ENCODE assay signal across 37 cellular contexts in genomic region chr1:14629363-14629762, GRCh38.
"Had no signal": no experiment of that assay in that cellular context is flagged by ENCODE, and none has a peak within 500 bp of the region (broad histone marks: within the 10 kb centered on the region; RNA-seq: fewer than 3 reads in every experiment).

No MANE protein-coding gene starts in this region.

- H3K4me1 ChIP-seq: adrenal gland, body of pancreas had no signal

- H3K9me3 ChIP-seq: adrenal gland, body of pancreas had no signal

- H3K9me3 Mint-ChIP-seq: activated B cell treated with CpG ODN at 0.5 μM for 24 hours; activated CD4-positive, alpha-beta memory T cell treated with anti-CD3 and anti-CD28 coated beads for 36 hours; activated CD4-positive, alpha-beta T cell treated with anti-CD3 and anti-CD28 coated beads, Interleukin-2, amount 10 ng/mL, durations not matched to agents 24 days and 14 days; activated CD8-positive, alpha-beta T cell treated with anti-CD3 and anti-CD28 coated beads for 36 hours; activated naive CD4-positive, alpha-beta T cell treated with anti-CD3 and anti-CD28 coated beads for 36 hours; activated naive CD4-positive, alpha-beta T cell treated with anti-CD3 and anti-CD28 coated beads, Interleukin-2, amount 50 U/mL, for 72 hours; activated naive CD8-positive, alpha-beta T cell treated with anti-CD3 and anti-CD28 coated beads for 36 hours; activated T-cell treated with anti-CD3 and anti-CD28 coated beads, Interleukin-2, amount 50 U/mL, for 4 hours; activated T-cell treated with anti-CD3 and anti-CD28 coated beads, Interleukin-2, amount 50 U/mL, for 72 hours; activated T-helper 1 cell treated with anti-CD3 and anti-CD28 coated beads, Interleukin-12 subunit alpha, Interleukin-12 subunit beta, Interleukin-2, Interleukin-4 antibody, amounts not matched to agents 30 ng/mL and 10 ng/mL and 1 ng/mL, durations not matched to agents 14 hours and 24 hours and 36 hours; activated T-helper 17 cell treated with anti-CD3 and anti-CD28 coated beads, Interleukin-2, amount 50 U/mL, for 72 hours; central memory CD8-positive, alpha-beta T cell; T-helper 2 cell treated with Interferon-gamma antibody and Interleukin-4, amounts not matched to agents 5 μg/mL and 100 μg/mL, for 36 hours had no signal

- H3K27me3 ChIP-seq: adrenal gland, body of pancreas, brain microvascular endothelial cell, cardiac muscle cell had no signal

- H3K4me3 Mint-ChIP-seq: activated B cell treated with CpG ODN at 0.5 μM for 24 hours; activated CD4-positive, alpha-beta memory T cell treated with anti-CD3 and anti-CD28 coated beads for 36 hours; activated CD4-positive, alpha-beta T cell treated with anti-CD3 and anti-CD28 coated beads, Interleukin-2, amount 10 ng/mL, durations not matched to agents 24 days and 14 days; activated CD8-positive, alpha-beta T cell treated with anti-CD3 and anti-CD28 coated beads for 36 hours; activated naive CD4-positive, alpha-beta T cell treated with anti-CD3 and anti-CD28 coated beads for 36 hours; activated naive CD8-positive, alpha-beta T cell treated with anti-CD3 and anti-CD28 coated beads for 36 hours; activated T-cell treated with anti-CD3 and anti-CD28 coated beads, Interleukin-2, amount 50 U/mL, for 4 hours; activated T-cell treated with anti-CD3 and anti-CD28 coated beads, Interleukin-2, amount 50 U/mL, for 72 hours; activated T-helper 1 cell treated with anti-CD3 and anti-CD28 coated beads, Interleukin-12 subunit alpha, Interleukin-12 subunit beta, Interleukin-2, Interleukin-4 antibody, amounts not matched to agents 30 ng/mL and 10 ng/mL and 1 ng/mL, durations not matched to agents 14 hours and 24 hours and 36 hours; activated T-helper 17 cell treated with anti-CD3 and anti-CD28 coated beads, Interleukin-2, amount 50 U/mL, for 72 hours; central memory CD8-positive, alpha-beta T cell; T-helper 1 cell treated with Interleukin-12 subunit alpha and Interleukin-12 subunit beta and Interleukin-4 antibody, amounts not matched to agents 30 μg/mL and 1 μg/mL, for 36 hours; T-helper 2 cell treated with Interferon-gamma antibody and Interleukin-4, amounts not matched to agents 5 μg/mL and 100 μg/mL, for 36 hours had no signal

- H3K4me1 Mint-ChIP-seq: activated B cell treated with CpG ODN at 0.5 μM for 24 hours; activated CD4-positive, alpha-beta T cell treated with anti-CD3 and anti-CD28 coated beads, Interleukin-2, amount 10 ng/mL, durations not matched to agents 24 days and 14 days; activated naive CD8-positive, alpha-beta T cell treated with anti-CD3 and anti-CD28 coated beads for 36 hours; activated T-helper 17 cell treated with anti-CD3 and anti-CD28 coated beads, Interleukin-2, amount 50 U/mL, for 72 hours; central memory CD8-positive, alpha-beta T cell had no signal

- H3K27me3 Mint-ChIP-seq: activated B cell treated with CpG ODN at 0.5 μM for 24 hours; activated CD4-positive, alpha-beta memory T cell treated with anti-CD3 and anti-CD28 coated beads for 36 hours; activated CD4-positive, alpha-beta T cell treated with anti-CD3 and anti-CD28 coated beads, Interleukin-2, amount 10 ng/mL, durations not matched to agents 24 days and 14 days; activated CD8-positive, alpha-beta T cell treated with anti-CD3 and anti-CD28 coated beads for 36 hours; activated naive CD8-positive, alpha-beta T cell treated with anti-CD3 and anti-CD28 coated beads for 36 hours had no signal

- H3K27ac Mint-ChIP-seq: activated B cell treated with CpG ODN at 0.5 μM for 24 hours; activated CD4-positive, alpha-beta memory T cell treated with anti-CD3 and anti-CD28 coated beads for 36 hours; activated CD4-positive, alpha-beta T cell treated with anti-CD3 and anti-CD28 coated beads, Interleukin-2, amount 10 ng/mL, durations not matched to agents 24 days and 14 days; activated CD8-positive, alpha-beta T cell treated with anti-CD3 and anti-CD28 coated beads for 36 hours; activated naive CD4-positive, alpha-beta T cell treated with anti-CD3 and anti-CD28 coated beads for 36 hours; activated naive CD4-positive, alpha-beta T cell treated with anti-CD3 and anti-CD28 coated beads, Interleukin-2, amount 50 U/mL, for 72 hours; activated naive CD8-positive, alpha-beta T cell treated with anti-CD3 and anti-CD28 coated beads for 36 hours; activated T-cell treated with anti-CD3 and anti-CD28 coated beads, Interleukin-2, amount 50 U/mL, for 72 hours; activated T-helper 1 cell treated with anti-CD3 and anti-CD28 coated beads, Interleukin-12 subunit alpha, Interleukin-12 subunit beta, Interleukin-2, Interleukin-4 antibody, amounts not matched to agents 30 ng/mL and 10 ng/mL and 1 ng/mL, durations not matched to agents 14 hours and 24 hours and 36 hours; activated T-helper 17 cell treated with anti-CD3 and anti-CD28 coated beads, Interleukin-2, amount 50 U/mL, for 72 hours; T-helper 1 cell treated with Interleukin-12 subunit alpha and Interleukin-12 subunit beta and Interleukin-4 antibody, amounts not matched to agents 30 μg/mL and 1 μg/mL, for 36 hours; T-helper 2 cell treated with Interferon-gamma antibody and Interleukin-4, amounts not matched to agents 5 μg/mL and 100 μg/mL, for 36 hours had no signal

- DNase-seq: activated B cell treated with CpG ODN at 0.5 μM for 24 hours; activated CD4-positive, alpha-beta memory T cell treated with anti-CD3 and anti-CD28 coated beads for 36 hours; activated CD4-positive, alpha-beta T cell treated with anti-CD3 and anti-CD28 coated beads for 4 hours; activated CD4-positive, alpha-beta T cell treated with anti-CD3 and anti-CD28 coated beads, Interleukin-2, amount 10 ng/mL, durations not matched to agents 24 days and 14 days; activated CD4-positive, alpha-beta T cell treated with anti-CD3 and anti-CD28 coated beads, Interleukin-2, amount 50 U/mL, for 1 hour; activated CD4-positive, alpha-beta T cell treated with anti-CD3 and anti-CD28 coated beads, Interleukin-2, amount 50 U/mL, for 4 hours; activated CD4-positive, CD25-positive, alpha-beta regulatory T cell treated with anti-CD3 and anti-CD28 coated beads, Interleukin-2, amount 50 U/mL, for 72 hours; activated CD8-positive, alpha-beta memory T cell treated with anti-CD3 and anti-CD28 coated beads, Interleukin-2, amount 50 U/mL, for 4 hours; activated CD8-positive, alpha-beta T cell treated with anti-CD3 and anti-CD28 coated beads for 36 hours; activated effector memory CD4-positive, alpha-beta T cell treated with anti-CD3 and anti-CD28 coated beads, Interleukin-2, amount 50 U/mL, for 16 hours; activated gamma-delta T cell treated with Interleukin-2 at 50 U/mL for 16 hours; activated naive CD4-positive, alpha-beta T cell; activated naive CD4-positive, alpha-beta T cell treated with anti-CD3 and anti-CD28 coated beads for 36 hours; activated naive CD4-positive, alpha-beta T cell treated with anti-CD3 and anti-CD28 coated beads, Interleukin-2, amount 50 U/mL, for 16 hours; activated naive CD8-positive, alpha-beta T cell treated with anti-CD3 and anti-CD28 coated beads for 36 hours; activated T-cell treated with anti-CD3 and anti-CD28 coated beads for 4 hours; activated T-cell treated with anti-CD3 and anti-CD28 coated beads, Interleukin-2, amount 50 U/mL, for 1 hour; activated T-cell treated with anti-CD3 and anti-CD28 coated beads, Interleukin-2, amount 50 U/mL, for 4 hours; activated T-cell treated with anti-CD3 and anti-CD28 coated beads, Interleukin-2, amount 50 U/mL, for 72 hours; adrenal gland; amniotic stem cell; aorta; body of pancreas; brain microvascular endothelial cell; caudate nucleus; cerebellar nuclear complex; T-helper 1 cell; T-helper 2 cell; T-helper 9 cell had no signal

- H3K4me3 ChIP-seq: adrenal gland, body of pancreas, cardiac muscle cell had no signal

- H3K36me3 Mint-ChIP-seq: activated CD4-positive, alpha-beta memory T cell treated with anti-CD3 and anti-CD28 coated beads for 36 hours; activated naive CD4-positive, alpha-beta T cell treated with anti-CD3 and anti-CD28 coated beads, Interleukin-2, amount 50 U/mL, for 72 hours; activated naive CD8-positive, alpha-beta T cell treated with anti-CD3 and anti-CD28 coated beads for 36 hours had no signal

- H3K36me3 ChIP-seq: adrenal gland, brain microvascular endothelial cell, cardiac muscle cell had no signal

- H3K27ac ChIP-seq: adrenal gland, body of pancreas, brain microvascular endothelial cell, cardiac muscle cell, VCaP had no signal

- ATAC-seq: activated CD8-positive, alpha-beta T cell treated with anti-CD3 and anti-CD28 coated beads for 36 hours; activated naive CD4-positive, alpha-beta T cell treated with anti-CD3 and anti-CD28 coated beads, Interleukin-2, amount 50 U/mL, for 72 hours; activated T-cell treated with anti-CD3 and anti-CD28 coated beads, Interleukin-2, amount 50 U/mL, for 4 hours; activated T-cell treated with anti-CD3 and anti-CD28 coated beads, Interleukin-2, amount 50 U/mL, for 72 hours; activated T-helper 17 cell treated with anti-CD3 and anti-CD28 coated beads, Interleukin-2, amount 50 U/mL, for 72 hours; body of pancreas had no signal
